ENCODE assay signal across 23 cellular contexts in genomic region chr7:30214651-30215137, GRCh38.
A peak's percentile ranks its signal among the peaks of the same experiment; 100 is the strongest.
DNase-seq lines count a peak whose midpoint lies in the region; ATAC-seq and TF ChIP-seq lines count a peak whose summit lies in the region.
"Had no signal": no experiment of that assay in that cellular context is flagged by ENCODE, and none has a peak within 500 bp of the region (broad histone marks: within the 10 kb centered on the region; RNA-seq: fewer than 3 reads in every experiment).

No MANE protein-coding gene starts in this region.

- ATAC-seq in GM18868 (IDR thresholded peaks at IDR 0.05; ENCODE audit: unreplicated experiment) (peak; percentile 86), GM21423 (IDR thresholded peaks at IDR 0.05; ENCODE audit: unreplicated experiment) (peak; percentile 78), HG03175 (IDR thresholded peaks at IDR 0.05; ENCODE audit: unreplicated experiment) (peak; percentile 49), psoas muscle (no peak), sciatic nerve (no peak)
- ATAC-seq: activated T-cell treated with anti-CD3 and anti-CD28 coated beads, Interleukin-2, amount 50 U/mL, for 4 hours; stimulated activated effector memory CD8-positive, alpha-beta T cell treated with anti-CD3 and anti-CD28 coated beads, Interleukin-12 subunit alpha, Interleukin-12 subunit beta, amount 100 ng/mL, for 72 hours had no signal

- H3K9me3 ChIP-seq in psoas muscle = peaks cover 12% of the 10 kb centered on the region
- H3K9me3 ChIP-seq: Peyer's patch, vagina had no signal

- 92 to 95% (median 94%) methylated on average over 8 of the region's 8 CpGs for WGBS in psoas muscle, 3 donors

- no peaks in the 10 kb centered on the region for H3K36me3 ChIP-seq in psoas muscle (ENCODE audit: insufficient read depth in 1 of 2, low read depth in 1 of 2)
- H3K36me3 ChIP-seq: cardiac muscle cell, Peyer's patch, suprapubic skin, vagina had no signal

- TF ChIP-seq CTCF in GM12865 (IDR thresholded peaks at IDR 0.05; ENCODE audit: insufficient read depth, low read depth, low read length, missing control alignments) (no peak), psoas muscle (IDR thresholded peaks at IDR 0.05) (no peak)

- no peaks in the 10 kb centered on the region for H3K4me1 ChIP-seq in psoas muscle
- H3K4me1 ChIP-seq: suprapubic skin, vagina had no signal

- no peak overlapping the region for H3K27ac ChIP-seq in psoas muscle
- H3K27ac ChIP-seq: C4-2B, cardiac muscle cell, Peyer's patch, suprapubic skin, vagina had no signal

- H3K4me3 ChIP-seq in GM12865 (ENCODE audit: low read depth, low read length) (no peak overlapping the region), psoas muscle (no peak overlapping the region)
- H3K4me3 ChIP-seq: cardiac muscle cell, lung, Peyer's patch, suprapubic skin, vagina had no signal

- DNase-seq in GM12865 (ENCODE audit: low read depth) (peak; percentile 56), psoas muscle (no peak), sciatic nerve (ENCODE audit: low spot score) (no peak), kidney glomerular epithelial cell (lab: John Stamatoyannopoulos, UW) (no peak)
- no peak for DNase-seq in activated CD4-positive, alpha-beta T cell treated with anti-CD3 and anti-CD28 coated beads, Interleukin-2, amount 50 U/mL, for 4 hours
- DNase-seq: activated CD4-positive, CD25-positive, alpha-beta regulatory T cell treated with anti-CD3 and anti-CD28 coated beads, Interleukin-2, amount 50 U/mL, for 72 hours; activated naive CD4-positive, alpha-beta T cell treated with anti-CD3 and anti-CD28 coated beads for 36 hours; activated T-cell treated with anti-CD3 and anti-CD28 coated beads, Interleukin-2, amount 50 U/mL, for 4 hours; EL; kidney; NCI-H1092 treated with DMSO at 0.1 percent for 48 hours; NCI-H510A treated with DMSO at 0.1 percent for 48 hours; Peyer's patch; stimulated activated CD4-positive, alpha-beta T cell treated with anti-CD3 and anti-CD28 coated beads, Interleukin-1b, Interleukin-23, amount 100 ng/mL, for 48 hours had no signal

- intact Hi-C loops in psoas muscle (cut with DNase I) (no loop called here), sciatic nerve (cut with DNase I) (no loop called here)

- no peaks in the 10 kb centered on the region for H3K27me3 ChIP-seq in psoas muscle (ENCODE audit: insufficient read depth in 3 of 3, low read length in 2 of 3)
- H3K27me3 ChIP-seq: cardiac muscle cell, Peyer's patch, suprapubic skin, vagina had no signal

Comparison
In these comparisons a context has a peak if more than half of its experiments do, and no peak if none do; other contexts are left out.
1. ATAC-seq: peak in GM18868 (single experiment), GM21423 (single experiment) and HG03175 (single experiment); none in psoas muscle (0 of 4) and sciatic nerve (single experiment).